19 cellular contexts compared by ENCODE assay signal in the genomic region with DNA sequence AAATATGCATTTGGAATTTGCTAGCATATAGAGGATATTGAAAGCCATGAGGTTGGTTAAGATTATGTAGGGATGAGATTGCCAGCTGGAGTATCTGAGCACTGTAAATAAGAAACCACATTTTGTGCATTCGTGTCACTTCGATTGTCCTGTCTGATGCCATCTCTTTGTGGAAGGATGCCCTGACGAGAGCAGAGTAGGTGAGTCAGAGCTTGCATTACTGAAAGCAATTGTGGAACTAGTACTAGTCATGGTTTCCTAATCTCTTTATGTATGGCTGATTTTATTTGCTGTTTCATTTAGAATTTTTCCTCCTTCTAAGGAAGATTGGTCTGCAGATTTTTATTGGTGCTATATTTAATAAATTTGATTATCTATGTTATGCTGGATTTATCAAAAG. TPM values are rescaled to one million over a fixed set of nuclear protein-coding genes. Genes with fewer than 3 reads are reported as not detected.
DNase-seq lines count a peak whose midpoint lies in the region; ATAC-seq and TF ChIP-seq lines count a peak whose summit lies in the region.
"Had no signal": no experiment of that assay in that cellular context is flagged by ENCODE, and none has a peak within 500 bp of the region (broad histone marks: within the 10 kb centered on the region; RNA-seq: fewer than 3 reads in every experiment).

No MANE protein-coding gene starts in this region.

- H2BK120ac ChIP-seq in IMR-90 (ENCODE audit: low read depth, low read length), result no peak overlapping the region

- no peak overlapping the region for H2AK9ac ChIP-seq in IMR-90 (replicated peaks; ENCODE audit: low read depth, low read length, poor library complexity)

- H3K4me1 Mint-ChIP-seq in Caco-2 (ENCODE audit: low read depth, unreplicated experiment) (no peaks in the 10 kb centered on the region), Calu3 (ENCODE audit: low read depth, unreplicated experiment) (no peaks in the 10 kb centered on the region)

- no peak overlapping the region for H3K4ac ChIP-seq in IMR-90 (ENCODE audit: low read depth, low read length)

- H3K4me1 ChIP-seq in IMR-90 (ENCODE audit: control insufficient read depth, insufficient read depth, low read length) (no peaks in the 10 kb centered on the region), SJSA1 (replicated peaks) (peaks cover 21% of the 10 kb centered on the region), Caco-2 (no peaks in the 10 kb centered on the region)
- H3K4me1 ChIP-seq: BLaER1 had no signal

- H4K20me1 ChIP-seq in IMR-90 (ENCODE audit: insufficient read depth, low read length), result no peaks in the 10 kb centered on the region
- H4K20me1 ChIP-seq: BLaER1 had no signal

- in situ Hi-C loops in IMR-90 (cut with MboI; ENCODE audit: low sequenced_read_pairs), result no loop called here

- no peaks in the 10 kb centered on the region for H3K9me3 ChIP-seq in IMR-90 (ENCODE audit: control insufficient read depth, insufficient read depth, low read length)
- no peaks in the 10 kb centered on the region; the same call in 1 of the 2 replicates for H3K9me3 ChIP-seq in SJSA1 (replicated peaks)
- H3K9me3 ChIP-seq in Caco-2, result no peaks in the 10 kb centered on the region
- H3K9me3 ChIP-seq: BLaER1 had no signal

- H3K27ac ChIP-seq in IMR-90 (ENCODE audit: insufficient read depth, low read length), result no peak overlapping the region
- peak overlapping the region; percentile 55 for H3K27ac ChIP-seq in SJSA1
- H3K27ac ChIP-seq: BLaER1 had no signal

- H2AFZ ChIP-seq in IMR-90 (replicated peaks; ENCODE audit: low read length, poor library complexity), result no peak overlapping the region

- H3K4me3 ChIP-seq in IMR-90 (ENCODE audit: insufficient read depth, low read depth, low read length) (no peak overlapping the region), SJSA1 (no peak overlapping the region), fibroblast of the aortic adventitia (ENCODE audit: low read depth, low read length) (no peak overlapping the region), Caco-2 (ENCODE audit: low read depth, low read length) (no peak overlapping the region)
- H3K4me3 ChIP-seq: BLaER1 had no signal

- CTCF ChIA-PET in IMR-90 (lab: Yijun Ruan, JAX) (no interaction called here), Caco-2 (lab: Charles Lee) (no interaction called here), Calu3 (lab: Charles Lee) (no interaction called here)

- H2BK15ac ChIP-seq in IMR-90 (ENCODE audit: low read depth, low read length), result no peak overlapping the region

- no peak overlapping the region for H4K8ac ChIP-seq in IMR-90 (ENCODE audit: low read depth in 2 of 2, low read length in 2 of 2)

- no peak overlapping the region for H4K91ac ChIP-seq in IMR-90 (ENCODE audit: insufficient read depth, low read depth, low read length)

- no peak overlapping the region for H4K5ac ChIP-seq in IMR-90 (ENCODE audit: low read depth, low read length)

- H3K27ac Mint-ChIP-seq in Caco-2 (ENCODE audit: unreplicated experiment), result no peak overlapping the region
- no peak overlapping the region for H3K27ac Mint-ChIP-seq in Calu3 (ENCODE audit: unreplicated experiment)

- WGBS in IMR-90 (ENCODE audit: extremely low coverage in 2 of 2, insufficient read length in 1 of 2), 2 experiments, result no CpG with 5 or more reads among the region's 3 CpGs

- H3K27me3 Mint-ChIP-seq in Caco-2 (ENCODE audit: insufficient read depth, unreplicated experiment), result no peaks in the 10 kb centered on the region
- H3K27me3 Mint-ChIP-seq in Calu3 (ENCODE audit: unreplicated experiment), result no peaks in the 10 kb centered on the region

- no peak for ATAC-seq in IMR-90 (ENCODE audit: low read depth)
- ATAC-seq in HG03354 (IDR thresholded peaks at IDR 0.05; ENCODE audit: poor library complexity, severe bottlenecking, unreplicated experiment), result no peak

- H3K36me3 Mint-ChIP-seq in Caco-2 (ENCODE audit: insufficient read depth, unreplicated experiment) (no peaks in the 10 kb centered on the region), Calu3 (ENCODE audit: insufficient read depth, unreplicated experiment) (no peaks in the 10 kb centered on the region)

- H3K23ac ChIP-seq in IMR-90 (ENCODE audit: low read depth, low read length), result no peak overlapping the region

- no peaks in the 10 kb centered on the region for H3K79me1 ChIP-seq in IMR-90 (ENCODE audit: low read depth in 1 of 2, low read length in 2 of 2)

- no peak overlapping the region for H2AK5ac ChIP-seq in IMR-90 (ENCODE audit: low read depth, low read length)

- H2BK20ac ChIP-seq in IMR-90 (ENCODE audit: low read depth, low read length), result no peak overlapping the region

- H3K18ac ChIP-seq in IMR-90 (ENCODE audit: low read depth, low read length), result no peak overlapping the region

- no peak overlapping the region for H3K4me2 ChIP-seq in IMR-90 (ENCODE audit: low read depth, low read length)
- H3K4me2 ChIP-seq: BLaER1 had no signal

- H3K27me3 ChIP-seq in IMR-90 (ENCODE audit: control insufficient read depth, insufficient read depth, low read length), result 0 out of 2 replicates have a peak, but pooled peaks cover 1% of the 10 kb centered on the region
- no peaks in the 10 kb centered on the region for H3K27me3 ChIP-seq in SJSA1 (replicated peaks)
- H3K27me3 ChIP-seq in Caco-2 (replicated peaks; ENCODE audit: control insufficient read depth, insufficient read depth, low read length), result no peaks in the 10 kb centered on the region
- H3K27me3 ChIP-seq: BLaER1 had no signal

- H3K9me1 ChIP-seq in IMR-90 (ENCODE audit: insufficient read depth, low read length), result no peaks in the 10 kb centered on the region

- no peak overlapping the region for H3K9ac ChIP-seq in IMR-90 (ENCODE audit: low read depth, low read length)
- H3K9ac ChIP-seq: BLaER1 had no signal

- no peak overlapping the region for H2BK5ac ChIP-seq in IMR-90 (ENCODE audit: low read depth, low read length, poor library complexity, severe bottlenecking)

- DNase-seq in ELR (ENCODE audit: low read depth) (peak; percentile 67), IMR-90 (peak; percentile 59), SJSA1 (ENCODE audit: low read depth in 1 of 2, low spot score in 2 of 2) (peak; percentile 62 to 77), fibroblast of the aortic adventitia (ENCODE audit: low read depth) (peak; percentile 41), COLO829 (ENCODE audit: low spot score) (no peak), Caco-2 (no peak), Calu3 (no peak)
- DNase-seq: ACHN, DND-41, GOT3, Karpas-422, NCI-H1436, NCI-H2081 treated with DMSO at 0.1 percent for 48 hours, NCI-H226, NCI-H526, Right ventricle myocardium superior, T-helper 2 cell had no signal

- no peaks in the 10 kb centered on the region for H3K36me3 ChIP-seq in IMR-90 (ENCODE audit: control insufficient read depth, insufficient read depth, low read length)
- no peaks in the 10 kb centered on the region for H3K36me3 ChIP-seq in SJSA1
- H3K36me3 ChIP-seq in Caco-2 (ENCODE audit: control insufficient read depth, insufficient read depth, low read length), result no peaks in the 10 kb centered on the region
- H3K36me3 ChIP-seq: BLaER1 had no signal

- H3K9me3 Mint-ChIP-seq in Caco-2 (ENCODE audit: unreplicated experiment), result peaks cover 4% of the 10 kb centered on the region
- peaks cover 1% of the 10 kb centered on the region for H3K9me3 Mint-ChIP-seq in Calu3 (ENCODE audit: low read depth, unreplicated experiment)

- POLR2A ChIA-PET in IMR-90 (lab: Charles Lee; ENCODE audit: unreplicated experiment) (no interaction called here), Caco-2 (lab: Charles Lee) (no interaction called here)

- dilution Hi-C loops in IMR-90 (cut with HindIII; ENCODE audit: low sequenced_read_pairs, unreplicated experiment), result no loop called here

- TF ChIP-seq CTCF in IMR-90 (conservative IDR thresholded peaks at IDR 0.05; ENCODE audit: low read depth, low read length) (no peak), fibroblast of the aortic adventitia (IDR thresholded peaks at IDR 0.05; ENCODE audit: insufficient read depth, low read length) (no peak), Caco-2 (IDR thresholded peaks at IDR 0.05; ENCODE audit: insufficient read depth in 1 of 2, low read depth in 1 of 2, low read length in 1 of 2, severe bottlenecking in 1 of 2, unreplicated experiment in 1 of 2) (no peak), Calu3 (IDR thresholded peaks at IDR 0.05; ENCODE audit: unreplicated experiment) (no peak)

- H3K14ac ChIP-seq in IMR-90 (replicated peaks; ENCODE audit: low read depth, low read length), result no peak overlapping the region

- no peak overlapping the region for H3K56ac ChIP-seq in IMR-90 (ENCODE audit: extremely low read depth, insufficient read depth, low read length)

- intact Hi-C loops in IMR-90 (cut with micrococcal nuclease), result no loop called here
- intact Hi-C loops in Caco-2 (cut with micrococcal nuclease; ENCODE audit: unreplicated experiment), result no loop called here
- intact Hi-C loops in Calu3 (cut with micrococcal nuclease; ENCODE audit: unreplicated experiment), result no loop called here

- no peak overlapping the region for H3K4me3 Mint-ChIP-seq in Caco-2 (ENCODE audit: unreplicated experiment)
- no peak overlapping the region for H3K4me3 Mint-ChIP-seq in Calu3 (ENCODE audit: low read depth, unreplicated experiment)

- no peak for TF ChIP-seq POLR2A in IMR-90 (IDR thresholded peaks at IDR 0.05; ENCODE audit: low read depth, low read length)

- no peak for TF ChIP-seq RAD21 in IMR-90 (IDR thresholded peaks at IDR 0.05; ENCODE audit: low read length)

- BruUV-seq in IMR-90 (replicated peaks; lab: Mats Ljungman, UMichigan) (no TSS peak), Caco-2 (replicated peaks; lab: Mats Ljungman, UMichigan) (no TSS peak), Calu3 (replicated peaks; lab: Mats Ljungman, UMichigan) (no TSS peak)

TF ChIP-seq in IMR-90, 13 proteins besides CTCF, POLR2A, EP300 and RAD21:
- no peak for TF ChIP-seq RCOR1 (IDR thresholded peaks at IDR 0.05; ENCODE audit: insufficient replicate concordance, low read length)
- TF ChIP-seq FOS (IDR thresholded peaks at IDR 0.05; ENCODE audit: low read depth, low read length), result no peak
- no peak for TF ChIP-seq MXI1 (IDR thresholded peaks at IDR 0.05; ENCODE audit: borderline replicate concordance, low read depth, low read length)
- TF ChIP-seq SMC3 (IDR thresholded peaks at IDR 0.05; ENCODE audit: low read depth, low read length), result no peak
- peak; percentile 60 for TF ChIP-seq CEBPB (IDR thresholded peaks at IDR 0.05; ENCODE audit: low read depth, low read length)
- TF ChIP-seq MAFK (IDR thresholded peaks at IDR 0.05; ENCODE audit: low read depth, low read length), result no peak
- no peak for TF ChIP-seq MAZ (IDR thresholded peaks at IDR 0.05; ENCODE audit: borderline replicate concordance, low read depth, low read length)
- TF ChIP-seq BHLHE40 (IDR thresholded peaks at IDR 0.05; ENCODE audit: low read depth, low read length), result no peak
TF ChIP-seq in IMR-90: peak in this region for 1.

RNA-seq across cellular contexts. Expression of a gene that starts 14.5 kb away (rescaled TPM):
- total RNA-seq in IMR-90 (2012; rRNA removed) (not detected in 2 replicates), fibroblast of the aortic adventitia (ENCODE audit: low replicate concordance) (not detected in 2 replicates), Caco-2 (2022) (0.56 and 0.82 TPM in 2 replicates), Calu3 (2022) (not detected in 2 replicates)
- not detected in 2 replicates for polyA plus RNA-seq in IMR-90 (2012; rRNA removed)
- not detected in 2 replicates for polyA plus RNA-seq in IMR-90 (2012; cell fraction: cytosol; rRNA removed)
- polyA plus RNA-seq in IMR-90 (2012; cell fraction: nucleus; rRNA removed; ENCODE audit: low replicate concordance), result not detected in 2 replicates
- total RNA-seq in SJSA1 (2014; rRNA removed; shearing (Covaris generic)), result not detected in 2 replicates
- total RNA-seq: Right ventricle myocardium superior had no signal

Comparison
In these comparisons a context has a peak if more than half of its experiments do, and no peak if none do; other contexts are left out.
1. DNase-seq: peak in ELR (single experiment), IMR-90 (single experiment), SJSA1 (2 of 2) and fibroblast of the aortic adventitia (single experiment); none in COLO829 (single experiment), Caco-2 (0 of 2) and Calu3 (single experiment).